14 cellular contexts compared by ENCODE assay signal in genomic region chr18:79902640-79903039, GRCh38.
"Had no signal": no experiment of that assay in that cellular context is flagged by ENCODE, and none has a peak within 500 bp of the region (broad histone marks: within the 10 kb centered on the region; RNA-seq: fewer than 3 reads in every experiment).

No MANE protein-coding gene starts in this region.

- H3K27me3 Mint-ChIP-seq: activated B cell treated with CpG ODN at 0.5 μM for 24 hours; activated naive CD8-positive, alpha-beta T cell treated with anti-CD3 and anti-CD28 coated beads for 36 hours; T-cell had no signal

- H3K27ac Mint-ChIP-seq: activated B cell treated with CpG ODN at 0.5 μM for 24 hours; activated naive CD8-positive, alpha-beta T cell treated with anti-CD3 and anti-CD28 coated beads for 36 hours; nephron progenitor cell; T-cell had no signal

- H3K27ac ChIP-seq: brain microvascular endothelial cell, ovary, SK-N-MC had no signal

- H3K9me3 ChIP-seq: ovary had no signal

- H3K27me3 ChIP-seq: brain microvascular endothelial cell, ovary had no signal

- H3K36me3 ChIP-seq: ovary had no signal

- H3K4me1 Mint-ChIP-seq: activated B cell treated with CpG ODN at 0.5 μM for 24 hours, nephron progenitor cell had no signal

- H3K4me3 ChIP-seq: ovary, SK-N-MC had no signal

- H3K4me3 Mint-ChIP-seq: activated B cell treated with CpG ODN at 0.5 μM for 24 hours; activated naive CD8-positive, alpha-beta T cell treated with anti-CD3 and anti-CD28 coated beads for 36 hours; nephron progenitor cell; T-cell had no signal

- DNase-seq: activated B cell treated with CpG ODN at 0.5 μM for 24 hours; activated gamma-delta T cell; activated naive CD8-positive, alpha-beta T cell treated with anti-CD3 and anti-CD28 coated beads for 36 hours; activated T-cell treated with anti-CD3 and anti-CD28 coated beads, Interleukin-2, amount 50 U/mL, for 48 hours; brain microvascular endothelial cell; dermis blood vessel endothelial cell; hypothalamus; nephron progenitor cell; retina; stimulated activated CD4-positive, alpha-beta T cell treated with anti-CD3 and anti-CD28 coated beads, Interleukin-1b, Interleukin-23, amount 100 ng/mL, for 48 hours; stimulated activated naive CD4-positive, alpha-beta T cell had no signal
